In genomic region chr16:27359615-27360014, GRCh38 we compare ENCODE assay signal across 26 cellular contexts.
"Had no signal": no experiment of that assay in that cellular context is flagged by ENCODE, and none has a peak within 500 bp of the region (broad histone marks: within the 10 kb centered on the region; RNA-seq: fewer than 3 reads in every experiment).

No MANE protein-coding gene starts in this region.

- H3K4me3 Mint-ChIP-seq: activated CD4-positive, alpha-beta memory T cell treated with anti-CD3 and anti-CD28 coated beads for 36 hours; activated CD4-positive, alpha-beta T cell treated with anti-CD3 and anti-CD28 coated beads, Interleukin-2, amount 10 ng/mL, durations not matched to agents 7 days and 5 days; activated naive CD8-positive, alpha-beta T cell treated with anti-CD3 and anti-CD28 coated beads for 36 hours; activated T-helper 1 cell treated with anti-CD3 and anti-CD28 coated beads, Interleukin-12 subunit alpha, Interleukin-12 subunit beta, Interleukin-2, Interleukin-4 antibody, amounts not matched to agents 30 ng/mL and 10 ng/mL and 1 ng/mL, durations not matched to agents 14 hours and 24 hours and 36 hours; T-helper 17 cell; WTC11 had no signal

- ATAC-seq: PC-3, SK-N-SH treated with all-trans-retinoic acid at 6 μM for 48 hours, T-helper 17 cell, WTC11 had no signal

- H3K27ac Mint-ChIP-seq: activated CD4-positive, alpha-beta memory T cell treated with anti-CD3 and anti-CD28 coated beads for 36 hours; T-helper 17 cell; WTC11 had no signal

- H3K27me3 ChIP-seq: adrenal gland, SJSA1 had no signal

- H3K9me3 Mint-ChIP-seq: activated CD4-positive, alpha-beta memory T cell treated with anti-CD3 and anti-CD28 coated beads for 36 hours; activated naive CD8-positive, alpha-beta T cell treated with anti-CD3 and anti-CD28 coated beads for 36 hours; activated T-helper 1 cell treated with anti-CD3 and anti-CD28 coated beads, Interleukin-12 subunit alpha, Interleukin-12 subunit beta, Interleukin-2, Interleukin-4 antibody, amounts not matched to agents 30 ng/mL and 10 ng/mL and 1 ng/mL, durations not matched to agents 14 hours and 24 hours and 36 hours had no signal

- H3K4me3 ChIP-seq: adrenal gland, SJSA1 had no signal

- H3K27me3 Mint-ChIP-seq: activated CD4-positive, alpha-beta memory T cell treated with anti-CD3 and anti-CD28 coated beads for 36 hours; activated CD4-positive, alpha-beta T cell treated with anti-CD3 and anti-CD28 coated beads, Interleukin-2, amount 10 ng/mL, durations not matched to agents 7 days and 5 days; activated naive CD8-positive, alpha-beta T cell treated with anti-CD3 and anti-CD28 coated beads for 36 hours; T-helper 17 cell had no signal

- H3K9me3 ChIP-seq: adrenal gland, SJSA1 had no signal

- H3K4me1 ChIP-seq: adrenal gland, SJSA1 had no signal

- H3K27ac ChIP-seq: adrenal gland, SJSA1 had no signal

- DNase-seq: activated CD4-positive, alpha-beta memory T cell treated with anti-CD3 and anti-CD28 coated beads for 36 hours; activated CD4-positive, alpha-beta T cell treated with anti-CD3 and anti-CD28 coated beads, Interleukin-2, amount 10 ng/mL, durations not matched to agents 7 days and 5 days; activated CD8-positive, alpha-beta memory T cell treated with anti-CD3 and anti-CD28 coated beads, Interleukin-2, amount 50 U/mL, for 4 hours; activated gamma-delta T cell; activated naive CD8-positive, alpha-beta T cell treated with anti-CD3 and anti-CD28 coated beads for 36 hours; activated T-cell treated with anti-CD3 and anti-CD28 coated beads, Interleukin-2, amount 50 U/mL, for 1 hour; adrenal gland; anterior cingulate cortex; cerebellar nuclear complex; Kasumi-1; KBM-7; NCI-H1105 treated with DMSO at 0.1 percent for 48 hours; NCI-H1436 treated with DMSO at 0.1 percent for 48 hours; NCI-H187; NCI-H2081; NCI-H446; NCI-H524; PC-3; SHP77; SW 1271; T-helper 17 cell; T-helper 9 cell had no signal
